In genomic region chrX:9114245-9114644, GRCh38 we compare ENCODE assay signal across 17 cellular contexts.
DNase-seq lines count a peak whose midpoint lies in the region; ATAC-seq, FAIRE-seq and TF ChIP-seq lines count a peak whose summit lies in the region.
"Had no signal": no experiment of that assay in that cellular context is flagged by ENCODE, and none has a peak within 500 bp of the region (broad histone marks: within the 10 kb centered on the region; RNA-seq: fewer than 3 reads in every experiment).

No MANE protein-coding gene starts in this region.

- no peak for TF ChIP-seq CTCF in liver (IDR thresholded peaks at IDR 0.05; ENCODE audit: low read depth, low read length, missing input control)
- TF ChIP-seq CTCF in HepG2 (CRISPR knock-in tag; IDR thresholded peaks at IDR 0.05) = no peak
- no peak for TF ChIP-seq CTCF in MM.1S (IDR thresholded peaks at IDR 0.05; ENCODE audit: low read length)

- 67% methylated on average over 2 of the region's 2 CpGs for WGBS in liver
- WGBS in HepG2 (ENCODE audit: low lambda C conversion rate) = 0% methylated on average over 2 of the region's 2 CpGs

- BruUV-seq in HepG2 (replicated peaks; lab: Mats Ljungman, UMichigan) = no TSS peak

- TF ChIP-seq EP300 in HepG2 (IDR thresholded peaks at IDR 0.05; ENCODE audit: low read depth in 2 of 2, low read length in 2 of 2) (no peak), HepG2 (CRISPR knock-in tag; IDR thresholded peaks at IDR 0.05; ENCODE audit: borderline replicate concordance) (no peak)

- CTCF ChIA-PET in HepG2 (lab: Yijun Ruan, JAX; ENCODE audit: low intra/inter-chr PET ratio, low total read pairs) = no interaction called here

- H3K9me3 ChIP-seq in liver (ENCODE audit: control insufficient read depth in 4 of 4, low read length in 3 of 4) (no peaks in the 10 kb centered on the region), HepG2 (ENCODE audit: low read length) (no peaks in the 10 kb centered on the region), MM.1S (replicated peaks; ENCODE audit: insufficient read depth, low read length) (no peaks in the 10 kb centered on the region)

- H3K9ac ChIP-seq in liver (ENCODE audit: low read depth in 1 of 2, low read length in 2 of 2) (no peak overlapping the region), HepG2 (ENCODE audit: insufficient read depth, low read depth, low read length) (no peak overlapping the region), MM.1S (ENCODE audit: low read length) (no peak overlapping the region)
- H3K9ac ChIP-seq: BLaER1 treated with 17β-estradiol and CSF1 and Interleukin-3, amounts not matched to agents 10 nM and 100 nM had no signal

- no peaks in the 10 kb centered on the region for H3F3A ChIP-seq in MM.1S (ENCODE audit: insufficient read depth, low read length)

- no peak overlapping the region for H2AFZ ChIP-seq in HepG2 (ENCODE audit: low read length)
- H2AFZ ChIP-seq in MM.1S (ENCODE audit: low read length) = no peak overlapping the region

- H3K4me3 ChIP-seq in liver (ENCODE audit: low read depth in 1 of 3, low read length in 3 of 3) = no peak overlapping the region
- no peak overlapping the region for H3K4me3 ChIP-seq in HepG2 (replicated peaks in 1 of 3; ENCODE audit: insufficient read depth in 1 of 3, low read depth in 2 of 3, low read length in 3 of 3)
- no peak overlapping the region for H3K4me3 ChIP-seq in MM.1S (ENCODE audit: low read length)
- H3K4me3 ChIP-seq: BLaER1 treated with 17β-estradiol and CSF1 and Interleukin-3, amounts not matched to agents 10 nM and 100 nM had no signal

- ATAC-seq in HepG2 (no peak), left lobe of liver (peak; percentile 49)

- intact Hi-C loops in HepG2 (cut with micrococcal nuclease; ENCODE audit: unreplicated experiment) = no loop called here

- H3K27ac ChIP-seq in liver (ENCODE audit: low read depth in 1 of 2, low read length in 2 of 2) (no peak overlapping the region), HepG2 (ENCODE audit: extremely low read length, insufficient read depth, low read length) (no peak overlapping the region), MM.1S (ENCODE audit: low read length) (no peak overlapping the region)
- H3K27ac ChIP-seq: BLaER1 treated with 17β-estradiol and CSF1 and Interleukin-3, amounts not matched to agents 10 nM and 100 nM; HL-60 had no signal

- H3K79me2 ChIP-seq in HepG2 (ENCODE audit: insufficient read depth, low read length) (no peaks in the 10 kb centered on the region), MM.1S (ENCODE audit: low read length) (no peaks in the 10 kb centered on the region)

- H3K9me2 ChIP-seq in MM.1S (replicated peaks; ENCODE audit: insufficient read depth, low read length) = no peaks in the 10 kb centered on the region

- in situ Hi-C loops in HepG2 (cut with HindIII; ENCODE audit: extremely low pct_ligation_motif_present, low pct_unique_long_range_greater_than_20kb) = no loop called here

- no peak for FAIRE-seq in HepG2 (lab: Jason Lieb, UNC)
- FAIRE-seq: GM19239 had no signal

- H4K20me1 ChIP-seq in HepG2 (ENCODE audit: insufficient read depth, low read length) (no peaks in the 10 kb centered on the region), MM.1S (ENCODE audit: insufficient read depth, low read length) (no peaks in the 10 kb centered on the region)
- H4K20me1 ChIP-seq: BLaER1 treated with 17β-estradiol and CSF1 and Interleukin-3, amounts not matched to agents 10 nM and 100 nM had no signal

- TF ChIP-seq RAD21 in liver (IDR thresholded peaks at IDR 0.05) = peak; percentile 6 to 13
- no peak for TF ChIP-seq RAD21 in HepG2 (CRISPR knock-in tag; IDR thresholded peaks at IDR 0.05)

- H3K4me1 ChIP-seq in liver (ENCODE audit: control insufficient read depth in 4 of 4, insufficient read depth in 4 of 4, low read length in 3 of 4) (no peaks in the 10 kb centered on the region), HepG2 (ENCODE audit: insufficient read depth, low read length) (no peaks in the 10 kb centered on the region), MM.1S (ENCODE audit: low read length) (no peaks in the 10 kb centered on the region)
- H3K4me1 ChIP-seq: BLaER1 treated with 17β-estradiol and CSF1 and Interleukin-3, amounts not matched to agents 10 nM and 100 nM had no signal

- no peak for TF ChIP-seq POLR2A in HepG2 (IDR thresholded peaks at IDR 0.05; ENCODE audit: insufficient read depth in 1 of 2, low read depth in 2 of 2, low read length in 2 of 2)

- H3K4me2 ChIP-seq in HepG2 (ENCODE audit: low read depth, low read length) (no peak overlapping the region), MM.1S (ENCODE audit: low read depth, low read length) (no peak overlapping the region)
- H3K4me2 ChIP-seq: BLaER1 treated with 17β-estradiol and CSF1 and Interleukin-3, amounts not matched to agents 10 nM and 100 nM had no signal

- DNase-seq in NCI-H1092 treated with DMSO at 0.1 percent for 48 hours (lab: John Stamatoyannopoulos, UW) = peak; percentile 6
- no peak for DNase-seq in NCI-H1092 (lab: John Stamatoyannopoulos, UW)
- no peak for DNase-seq in HepG2 (ENCODE audit: low spot score)
- DNase-seq in NCI-H748 (lab: John Stamatoyannopoulos, UW; ENCODE audit: unreplicated experiment) = peak; percentile 92
- DNase-seq in left lobe of liver (ENCODE audit: low spot score) = no peak
- no peak for DNase-seq in cerebellar nuclear complex (lab: John Stamatoyannopoulos, UW)
- no peak for DNase-seq in MM.1S
- DNase-seq: 8988T; ACHN; CD4-positive, CD25-positive, alpha-beta regulatory T cell; GF-D8; HCEC 1CT; HFFc6 had no signal

- POLR2A ChIA-PET in HepG2 (lab: Yijun Ruan, JAX) = no interaction called here

- H3K27me3 ChIP-seq in liver (ENCODE audit: control insufficient read depth in 4 of 4, insufficient read depth in 4 of 4, low read length in 3 of 4) (no peaks in the 10 kb centered on the region), HepG2 (ENCODE audit: control insufficient read depth in 1 of 2, insufficient read depth in 2 of 2, low read length in 2 of 2) (no peaks in the 10 kb centered on the region), MM.1S (replicated peaks; ENCODE audit: insufficient read depth, low read length) (no peaks in the 10 kb centered on the region)
- H3K27me3 ChIP-seq: BLaER1 treated with 17β-estradiol and CSF1 and Interleukin-3, amounts not matched to agents 10 nM and 100 nM had no signal

- no peaks in the 10 kb centered on the region for H3K36me3 ChIP-seq in liver (ENCODE audit: control insufficient read depth in 4 of 4, insufficient read depth in 3 of 4, low read depth in 1 of 4, low read length in 3 of 4)
- H3K36me3 ChIP-seq in HepG2 (replicated peaks in 1 of 2; ENCODE audit: control insufficient read depth in 1 of 2, insufficient read depth in 2 of 2, low read length in 2 of 2) = no peaks in the 10 kb centered on the region
- H3K36me3 ChIP-seq in MM.1S (replicated peaks; ENCODE audit: insufficient read depth, low read length) = no peaks in the 10 kb centered on the region
- H3K36me3 ChIP-seq: BLaER1 treated with 17β-estradiol and CSF1 and Interleukin-3, amounts not matched to agents 10 nM and 100 nM had no signal

TF ChIP-seq in liver, 16 proteins besides CTCF, POLR2A, EP300 and RAD21:
- TF ChIP-seq FOXA1 (IDR thresholded peaks at IDR 0.05) = no peak
- TF ChIP-seq HNF4A (conservative IDR thresholded peaks at IDR 0.05) = peak; percentile 24 to 29
- no peak for TF ChIP-seq EGR1 (IDR thresholded peaks at IDR 0.05; ENCODE audit: low read depth in 2 of 2)
TF ChIP-seq in liver: peak in this region for 1.

TF ChIP-seq in HepG2, 621 proteins besides CTCF, POLR2A, EP300 and RAD21:
- TF ChIP-seq KDM2A (CRISPR knock-in tag; IDR thresholded peaks at IDR 0.05; ENCODE audit: borderline replicate concordance, low read depth) = no peak
- no peak for TF ChIP-seq FOXA1 (IDR thresholded peaks at IDR 0.05)
- TF ChIP-seq FOXA1 (CRISPR knock-in tag; IDR thresholded peaks at IDR 0.05) = no peak
- TF ChIP-seq HDAC6 (IDR thresholded peaks at IDR 0.05; ENCODE audit: low read depth, low read length) = no peak
- TF ChIP-seq SAP130 (CRISPR knock-in tag; IDR thresholded peaks at IDR 0.05; ENCODE audit: low read depth) = no peak
- no peak for TF ChIP-seq FOXC1 (CRISPR knock-in tag; IDR thresholded peaks at IDR 0.05; ENCODE audit: borderline replicate concordance)
- TF ChIP-seq ZSCAN30 (CRISPR knock-in tag; IDR thresholded peaks at IDR 0.05) = no peak
- no peak for TF ChIP-seq RFX5 (IDR thresholded peaks at IDR 0.05; ENCODE audit: low read depth, low read length)
- no peak for TF ChIP-seq ZNF337 (CRISPR knock-in tag; IDR thresholded peaks at IDR 0.05; ENCODE audit: borderline replicate concordance, low read depth)
- no peak for TF ChIP-seq MXI1 (IDR thresholded peaks at IDR 0.05; ENCODE audit: borderline replicate concordance, low read depth, low read length)
- TF ChIP-seq, protein P1, sequence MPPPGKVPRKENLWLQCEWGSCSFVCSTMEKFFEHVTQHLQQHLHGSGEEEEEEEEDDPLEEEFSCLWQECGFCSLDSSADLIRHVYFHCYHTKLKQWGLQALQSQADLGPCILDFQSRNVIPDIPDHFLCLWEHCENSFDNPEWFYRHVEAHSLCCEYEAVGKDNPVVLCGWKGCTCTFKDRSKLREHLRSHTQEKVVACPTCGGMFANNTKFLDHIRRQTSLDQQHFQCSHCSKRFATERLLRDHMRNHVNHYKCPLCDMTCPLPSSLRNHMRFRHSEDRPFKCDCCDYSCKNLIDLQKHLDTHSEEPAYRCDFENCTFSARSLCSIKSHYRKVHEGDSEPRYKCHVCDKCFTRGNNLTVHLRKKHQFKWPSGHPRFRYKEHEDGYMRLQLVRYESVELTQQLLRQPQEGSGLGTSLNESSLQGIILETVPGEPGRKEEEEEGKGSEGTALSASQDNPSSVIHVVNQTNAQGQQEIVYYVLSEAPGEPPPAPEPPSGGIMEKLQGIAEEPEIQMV (CRISPR knock-in tag; IDR thresholded peaks at IDR 0.05; ENCODE audit: low read depth) = no peak
- no peak for TF ChIP-seq ZNF138 (CRISPR knock-in tag; IDR thresholded peaks at IDR 0.05; ENCODE audit: low read depth)
- TF ChIP-seq HOXA7 (CRISPR knock-in tag; IDR thresholded peaks at IDR 0.05) = no peak
- no peak for TF ChIP-seq ZBTB7B (CRISPR knock-in tag; IDR thresholded peaks at IDR 0.05)

Comparison
In these comparisons a context has a peak if more than half of its experiments do, and no peak if none do; other contexts are left out.
1. DNase-seq: peak in NCI-H1092 treated with DMSO at 0.1 percent for 48 hours (single experiment) and NCI-H748 (single experiment); none in NCI-H1092 (single experiment), HepG2 (single experiment), left lobe of liver (single experiment), cerebellar nuclear complex (0 of 2) and MM.1S (single experiment).